ENCODE assay signal across 2 cellular contexts in genomic region chr4:155854597-155855226, GRCh38.
TF ChIP-seq lines count a peak whose summit lies in the region.

No MANE protein-coding gene starts in this region.

TF ChIP-seq in liver, 16 proteins besides CTCF, POLR2A, EP300 and RAD21:
- TF ChIP-seq TAF1 (conservative IDR thresholded peaks at IDR 0.05) (peak; percentile 46), RXRA (IDR thresholded peaks at IDR 0.05) (peak; percentile 50 to 66), MAX (IDR thresholded peaks at IDR 0.05) (no peak), GABPA (IDR thresholded peaks at IDR 0.05 in 1 of 2, conservative IDR thresholded peaks at IDR 0.05 in 1 of 2) (no peak), YY1 (IDR thresholded peaks at IDR 0.05) (peak; percentile 18), REST (IDR thresholded peaks at IDR 0.05) (no peak), HNF4G (IDR thresholded peaks at IDR 0.05) (no peak), FOXA2 (IDR thresholded peaks at IDR 0.05) (no peak), SP1 (IDR thresholded peaks at IDR 0.05) (peak; percentile 8), HNF4A (conservative IDR thresholded peaks at IDR 0.05) (peak in 1 of 2 donors; percentile 18)
- TF ChIP-seq, protein P1, sequence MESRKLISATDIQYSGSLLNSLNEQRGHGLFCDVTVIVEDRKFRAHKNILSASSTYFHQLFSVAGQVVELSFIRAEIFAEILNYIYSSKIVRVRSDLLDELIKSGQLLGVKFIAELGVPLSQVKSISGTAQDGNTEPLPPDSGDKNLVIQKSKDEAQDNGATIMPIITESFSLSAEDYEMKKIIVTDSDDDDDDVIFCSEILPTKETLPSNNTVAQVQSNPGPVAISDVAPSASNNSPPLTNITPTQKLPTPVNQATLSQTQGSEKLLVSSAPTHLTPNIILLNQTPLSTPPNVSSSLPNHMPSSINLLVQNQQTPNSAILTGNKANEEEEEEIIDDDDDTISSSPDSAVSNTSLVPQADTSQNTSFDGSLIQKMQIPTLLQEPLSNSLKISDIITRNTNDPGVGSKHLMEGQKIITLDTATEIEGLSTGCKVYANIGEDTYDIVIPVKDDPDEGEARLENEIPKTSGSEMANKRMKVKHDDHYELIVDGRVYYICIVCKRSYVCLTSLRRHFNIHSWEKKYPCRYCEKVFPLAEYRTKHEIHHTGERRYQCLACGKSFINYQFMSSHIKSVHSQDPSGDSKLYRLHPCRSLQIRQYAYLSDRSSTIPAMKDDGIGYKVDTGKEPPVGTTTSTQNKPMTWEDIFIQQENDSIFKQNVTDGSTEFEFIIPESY (IDR thresholded peaks at IDR 0.05) = no peak

TF ChIP-seq in HepG2, 621 proteins besides CTCF, POLR2A, EP300 and RAD21:
- TF ChIP-seq TBL1XR1 (IDR thresholded peaks at IDR 0.05; ENCODE audit: borderline replicate concordance, low read length, partially characterized antibody) (no peak), HNRNPH1 (optimal IDR thresholded peaks at IDR 0.05; ENCODE audit: low read depth, low read length) (no peak), PRMT3 (CRISPR knock-in tag; IDR thresholded peaks at IDR 0.05; ENCODE audit: borderline replicate concordance, low read depth) (no peak), DNMT3B (CRISPR knock-in tag; conservative IDR thresholded peaks at IDR 0.05) (no peak), CC2D1A (CRISPR knock-in tag; IDR thresholded peaks at IDR 0.05) (no peak)
- TF ChIP-seq, protein P2, sequence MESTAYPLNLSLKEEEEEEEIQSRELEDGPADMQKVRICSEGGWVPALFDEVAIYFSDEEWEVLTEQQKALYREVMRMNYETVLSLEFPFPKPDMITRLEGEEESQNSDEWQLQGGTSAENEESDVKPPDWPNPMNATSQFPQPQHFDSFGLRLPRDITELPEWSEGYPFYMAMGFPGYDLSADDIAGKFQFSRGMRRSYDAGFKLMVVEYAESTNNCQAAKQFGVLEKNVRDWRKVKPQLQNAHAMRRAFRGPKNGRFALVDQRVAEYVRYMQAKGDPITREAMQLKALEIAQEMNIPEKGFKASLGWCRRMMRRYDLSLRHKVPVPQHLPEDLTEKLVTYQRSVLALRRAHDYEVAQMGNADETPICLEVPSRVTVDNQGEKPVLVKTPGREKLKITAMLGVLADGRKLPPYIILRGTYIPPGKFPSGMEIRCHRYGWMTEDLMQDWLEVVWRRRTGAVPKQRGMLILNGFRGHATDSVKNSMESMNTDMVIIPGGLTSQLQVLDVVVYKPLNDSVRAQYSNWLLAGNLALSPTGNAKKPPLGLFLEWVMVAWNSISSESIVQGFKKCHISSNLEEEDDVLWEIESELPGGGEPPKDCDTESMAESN (CRISPR knock-in tag; conservative IDR thresholded peaks at IDR 0.05) = no peak
- TF ChIP-seq, protein P3, sequence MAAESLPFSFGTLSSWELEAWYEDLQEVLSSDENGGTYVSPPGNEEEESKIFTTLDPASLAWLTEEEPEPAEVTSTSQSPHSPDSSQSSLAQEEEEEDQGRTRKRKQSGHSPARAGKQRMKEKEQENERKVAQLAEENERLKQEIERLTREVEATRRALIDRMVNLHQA (CRISPR knock-in tag; IDR thresholded peaks at IDR 0.05) = no peak
- TF ChIP-seq, protein P4, sequence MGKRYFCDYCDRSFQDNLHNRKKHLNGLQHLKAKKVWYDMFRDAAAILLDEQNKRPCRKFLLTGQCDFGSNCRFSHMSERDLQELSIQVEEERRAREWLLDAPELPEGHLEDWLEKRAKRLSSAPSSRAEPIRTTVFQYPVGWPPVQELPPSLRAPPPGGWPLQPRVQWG (CRISPR knock-in tag; IDR thresholded peaks at IDR 0.05; ENCODE audit: borderline replicate concordance, low read depth) = no peak
